ENCODE assay signal across 15 cellular contexts in genomic region chr19:2534374-2535050, GRCh38. TPM values are rescaled to one million over a fixed set of nuclear protein-coding genes. Genes with fewer than 3 reads are reported as not detected.
A peak's percentile ranks its signal among the peaks of the same experiment; 100 is the strongest.
DNase-seq lines count a peak whose midpoint lies in the region; ATAC-seq and TF ChIP-seq lines count a peak whose summit lies in the region.
"Had no signal": no experiment of that assay in that cellular context is flagged by ENCODE, and none has a peak within 500 bp of the region (broad histone marks: within the 10 kb centered on the region; RNA-seq: fewer than 3 reads in every experiment).

No MANE protein-coding gene starts in this region.

- WGBS in endodermal cell (ENCODE audit: insufficient coverage in 1 of 2, insufficient read length in 1 of 2), 2 experiments, result 88 to 93% methylated on average over 1 to 2 of the region's 2 CpGs
- WGBS in transverse colon (ENCODE audit: low coverage in 1 of 2), 2 donors, result 85 to 100% methylated on average over 1 to 2 of the region's 2 CpGs

- no peaks in the 10 kb centered on the region for H3K27me3 ChIP-seq in CD4-positive, alpha-beta T cell (ENCODE audit: control insufficient read depth, insufficient read depth, low read length)
- H3K27me3 ChIP-seq in endodermal cell (ENCODE audit: control insufficient read depth, insufficient read depth, low read length, poor library complexity, severe bottlenecking), result no peaks in the 10 kb centered on the region
- H3K27me3 ChIP-seq in transverse colon, result no peaks in the 10 kb centered on the region
- H3K27me3 ChIP-seq: adrenal gland, testis had no signal

- peaks cover 2% of the 10 kb centered on the region for H3K9me3 Mint-ChIP-seq in CD4-positive, alpha-beta T cell
- H3K9me3 Mint-ChIP-seq in endodermal cell (peaks cover 3% of the 10 kb centered on the region), nephron progenitor cell (peaks cover 21% of the 10 kb centered on the region)
- H3K9me3 Mint-ChIP-seq in naive thymus-derived CD8-positive, alpha-beta T cell, result peaks cover 0 to 10% (median 2%) of the 10 kb centered on the region in 9 donors

- no peak for DNase-seq in CD4-positive, alpha-beta T cell
- DNase-seq in LHCN-M2 (ENCODE audit: low read depth), result peak; percentile 51
- DNase-seq in endodermal cell, result no peak
- DNase-seq in naive thymus-derived CD8-positive, alpha-beta T cell, result no peak
- no peak for DNase-seq in nephron progenitor cell
- DNase-seq in hippocampal formation (lab: John Stamatoyannopoulos, UW), result no peak
- DNase-seq in activated CD8-positive, alpha-beta memory T cell treated with anti-CD3 and anti-CD28 coated beads, Interleukin-2, amount 50 U/mL, for 4 hours, result no peak
- DNase-seq in transverse colon, result no peak
- DNase-seq: activated T-cell treated with anti-CD3 and anti-CD28 coated beads, Interleukin-2, amount 50 U/mL, for 72 hours; adrenal gland; C1 segment of cervical spinal cord; NCI-H2029 treated with DMSO at 0.1 percent for 48 hours; NCI-H748 treated with DMSO at 0.1 percent for 48 hours; T1000; testis had no signal

- H3K27ac Mint-ChIP-seq in CD4-positive, alpha-beta T cell, result peak overlapping the region; percentile 57
- H3K27ac Mint-ChIP-seq in endodermal cell (peak overlapping the region; percentile 60), nephron progenitor cell (no peak overlapping the region)
- peak overlapping the region in 9 of 10 donors; percentile 8 to 90 (median 64) for H3K27ac Mint-ChIP-seq in naive thymus-derived CD8-positive, alpha-beta T cell
- H3K27ac Mint-ChIP-seq: activated T-cell treated with anti-CD3 and anti-CD28 coated beads, Interleukin-2, amount 50 U/mL, for 72 hours had no signal

- TF ChIP-seq CTCF in CD4-positive, alpha-beta T cell (IDR thresholded peaks at IDR 0.05), result no peak
- no peak for TF ChIP-seq CTCF in endodermal cell (conservative IDR thresholded peaks at IDR 0.05)
- TF ChIP-seq CTCF in nephron progenitor cell (IDR thresholded peaks at IDR 0.05), result no peak
- TF ChIP-seq CTCF in transverse colon (IDR thresholded peaks at IDR 0.05), result no peak

- no peaks in the 10 kb centered on the region for H3K27me3 Mint-ChIP-seq in CD4-positive, alpha-beta T cell
- H3K27me3 Mint-ChIP-seq in endodermal cell (ENCODE audit: insufficient read depth), result no peaks in the 10 kb centered on the region
- no peaks in the 10 kb centered on the region for H3K27me3 Mint-ChIP-seq in naive thymus-derived CD8-positive, alpha-beta T cell
- peaks cover 3% of the 10 kb centered on the region for H3K27me3 Mint-ChIP-seq in nephron progenitor cell (ENCODE audit: low read depth, poor library complexity)

- no peak overlapping the region for H3K4me3 Mint-ChIP-seq in CD4-positive, alpha-beta T cell
- H3K4me3 Mint-ChIP-seq in endodermal cell, result no peak overlapping the region
- peak overlapping the region in 6 of 10 donors; percentile 28 to 44 (median 36) for H3K4me3 Mint-ChIP-seq in naive thymus-derived CD8-positive, alpha-beta T cell
- no peak overlapping the region for H3K4me3 Mint-ChIP-seq in nephron progenitor cell

- CTCF ChIA-PET in CD4-positive, alpha-beta T cell (lab: Charles Lee), result interaction anchor here (1.0 to 1.3 kb wide), 2 partner anchors 57 to 79 kb away, joined by 3 read pairs; no protein-coding TSS in a partner anchor

- no peaks in the 10 kb centered on the region for H3K9me3 ChIP-seq in CD4-positive, alpha-beta T cell (ENCODE audit: control insufficient read depth, low read length)
- H3K9me3 ChIP-seq in endodermal cell (ENCODE audit: control insufficient read depth, low read length) (peaks cover 17% of the 10 kb centered on the region), transverse colon (no peaks in the 10 kb centered on the region)
- H3K9me3 ChIP-seq: adrenal gland, testis had no signal

- H3K4me1 Mint-ChIP-seq in CD4-positive, alpha-beta T cell (ENCODE audit: low read depth), result peaks cover 18% of the 10 kb centered on the region
- H3K4me1 Mint-ChIP-seq in endodermal cell (peaks cover 15% of the 10 kb centered on the region), nephron progenitor cell (peaks cover 19% of the 10 kb centered on the region)
- peaks cover 10 to 26% (median 21%) of the 10 kb centered on the region in 4 donors for H3K4me1 Mint-ChIP-seq in naive thymus-derived CD8-positive, alpha-beta T cell

- ATAC-seq in CD4-positive, alpha-beta T cell (ENCODE audit: poor library complexity), result no peak
- no peak for ATAC-seq in naive thymus-derived CD8-positive, alpha-beta T cell
- ATAC-seq: activated T-cell treated with anti-CD3 and anti-CD28 coated beads, Interleukin-2, amount 50 U/mL, for 72 hours had no signal

- POLR2A ChIA-PET in CD4-positive, alpha-beta T cell (lab: Charles Lee), result interaction anchor here (1.0 to 1.6 kb wide), 5 partner anchors 18 to 107 kb away, joined by 3 to 11 read pairs (median 3); partner anchors contain the start of genes GADD45B and TIMM13
- POLR2A ChIA-PET in naive thymus-derived CD8-positive, alpha-beta T cell (lab: Charles Lee), result interaction anchor here (1.4 to 3.4 kb wide), 4 partner anchors 9 to 58 kb away, joined by 3 to 30 read pairs (median 9); partner anchors contain the start of gene GADD45B

- H3K4me3 ChIP-seq in endodermal cell (ENCODE audit: low read length) (peak overlapping the region; percentile 32), transverse colon (no peak overlapping the region)
- H3K4me3 ChIP-seq: adrenal gland, testis had no signal

- no peaks in the 10 kb centered on the region for H3K36me3 Mint-ChIP-seq in CD4-positive, alpha-beta T cell (ENCODE audit: low read depth)
- no peaks in the 10 kb centered on the region for H3K36me3 Mint-ChIP-seq in endodermal cell (ENCODE audit: low read depth)
- peaks cover 0 to 5% (median 2%) of the 10 kb centered on the region in 3 donors for H3K36me3 Mint-ChIP-seq in naive thymus-derived CD8-positive, alpha-beta T cell
- H3K36me3 Mint-ChIP-seq in nephron progenitor cell (ENCODE audit: low read depth), result peaks cover 5% of the 10 kb centered on the region

- H3K9ac ChIP-seq in endodermal cell (ENCODE audit: extremely low read depth, low read length, poor library complexity, severe bottlenecking), result no peak overlapping the region

- TF ChIP-seq POLR2A in transverse colon (IDR thresholded peaks at IDR 0.05), result no peak

- no peaks in the 10 kb centered on the region for H3K36me3 ChIP-seq in endodermal cell (ENCODE audit: control insufficient read depth, insufficient read depth, low read length)
- H3K36me3 ChIP-seq in transverse colon, result no peaks in the 10 kb centered on the region
- H3K36me3 ChIP-seq: adrenal gland had no signal

- intact Hi-C loops in CD4-positive, alpha-beta T cell (cut with DNase I, micrococcal nuclease), result loop anchor here in 1 of 2 experiments (10.0 kb wide), 1 partner anchor 50 kb away; no protein-coding TSS in a partner anchor
- intact Hi-C loops in transverse colon (cut with DNase I; ENCODE audit: low total_unique reads), result no loop called here

- in situ Hi-C loops in transverse colon (cut with MboI; ENCODE audit: low pct_ligation_motif_present in 1 of 4, low pct_unique_long_range_greater_than_20kb in 1 of 4, low sequenced_read_pairs in 3 of 4), result no loop called here

- H3K4me1 ChIP-seq in endodermal cell (ENCODE audit: control insufficient read depth, insufficient read depth, low read length) (peaks cover 3% of the 10 kb centered on the region), transverse colon (peaks cover 0 to 6% (median 0%) of the 10 kb centered on the region in 4 donors)
- H3K4me1 ChIP-seq: adrenal gland had no signal

- no peak for TF ChIP-seq EP300 in transverse colon (IDR thresholded peaks at IDR 0.05; ENCODE audit: low read depth)

- H3K27ac ChIP-seq in CD4-positive, alpha-beta T cell (ENCODE audit: low read depth, low read length), result no peak overlapping the region
- H3K27ac ChIP-seq in endodermal cell (ENCODE audit: low read depth, low read length) (no peak overlapping the region), transverse colon (no peak overlapping the region)

RNA-seq across cellular contexts. Expression of gene GADD45B, which starts 58.6 kb away (rescaled TPM):
- 100 to 1,000 TPM; 284 to 285 TPM for total RNA-seq in CD4-positive, alpha-beta T cell
- total RNA-seq in LHCN-M2 (2014; rRNA removed), result 42.6 and 49.8 TPM in 2 replicates
- polyA plus RNA-seq in LHCN-M2 (2012), result 134 TPM
- total RNA-seq in endodermal cell, result 10 to 100 TPM; 16.5 to 23.6 TPM
- polyA plus RNA-seq in endodermal cell (2013, experiment 1 of 2), result 9.0 TPM
- polyA plus RNA-seq in endodermal cell (2013, experiment 2 of 2), result 10.2 TPM
- total RNA-seq in naive thymus-derived CD8-positive, alpha-beta T cell, result 100 to 1,000 TPM; 108 to 115 TPM
- 10 to 100 TPM; 41.0 to 57.3 (median 43.8) TPM for polyA plus RNA-seq in naive thymus-derived CD8-positive, alpha-beta T cell
- 100 to 1,000 TPM in 3 of 4 donors, 10 to 100 TPM in 1; 59.0 to 280 (median 167) TPM for total RNA-seq in transverse colon

Comparison
In these comparisons a context has a peak if more than half of its experiments do, and no peak if none do; other contexts are left out.
1. H3K4me3 Mint-ChIP-seq: peak in naive thymus-derived CD8-positive, alpha-beta T cell (6 of 10); none in CD4-positive, alpha-beta T cell (single experiment), endodermal cell (single experiment) and nephron progenitor cell (single experiment).